In the genomic region with DNA sequence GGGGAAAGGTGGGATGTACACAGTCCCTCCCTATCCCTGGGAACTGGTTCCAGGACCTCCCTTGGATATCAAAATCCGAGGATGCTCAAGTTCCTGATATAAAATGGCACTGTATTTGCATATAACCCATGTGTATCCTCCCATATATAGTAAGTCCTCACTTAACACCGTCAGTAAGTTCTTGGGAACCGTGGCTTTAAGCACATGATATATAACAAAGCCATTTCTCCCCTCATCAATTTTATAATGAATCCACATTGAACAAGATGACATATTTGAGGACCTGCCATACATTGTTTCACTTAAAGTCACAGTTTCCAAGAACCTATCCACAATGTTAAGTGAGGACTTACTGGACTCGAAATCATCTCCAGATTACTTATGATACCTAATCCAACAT, we compare ENCODE assay signal across 19 cellular contexts. TPM values are rescaled to one million over a fixed set of nuclear protein-coding genes. Genes with fewer than 3 reads are reported as not detected.
DNase-seq lines count a peak whose midpoint lies in the region; ATAC-seq and TF ChIP-seq lines count a peak whose summit lies in the region.
"Had no signal": no experiment of that assay in that cellular context is flagged by ENCODE, and none has a peak within 500 bp of the region (broad histone marks: within the 10 kb centered on the region; RNA-seq: fewer than 3 reads in every experiment).

No MANE protein-coding gene starts in this region.

- H3K27ac Mint-ChIP-seq in CD4-positive, alpha-beta T cell: peak overlapping the region; percentile 2
- H3K27ac Mint-ChIP-seq in nephron: peak overlapping the region; percentile 53 to 70 (median 66)
- H3K27ac Mint-ChIP-seq: CD14-positive monocyte; CD4-positive, CD25-positive, alpha-beta regulatory T cell; CD8-positive, alpha-beta T cell had no signal

- POLR2A ChIA-PET in CD4-positive, alpha-beta T cell (lab: Charles Lee): no interaction called here
- POLR2A ChIA-PET in HEK293 (lab: Yijun Ruan, JAX): no interaction called here

- intact Hi-C loops in CD4-positive, alpha-beta T cell (cut with DNase I, micrococcal nuclease): no loop called here
- intact Hi-C loops in thyroid gland (cut with DNase I): no loop called here
- intact Hi-C loops in left colon (cut with DNase I, micrococcal nuclease): no loop called here

- H3K9me3 ChIP-seq in CD4-positive, alpha-beta T cell (ENCODE audit: control insufficient read depth, low read length): no peaks in the 10 kb centered on the region
- H3K9me3 ChIP-seq in HEK293 (ENCODE audit: control insufficient read depth, insufficient read depth, low read depth, low read length): no peaks in the 10 kb centered on the region
- H3K9me3 ChIP-seq in thyroid gland: no peaks in the 10 kb centered on the region
- H3K9me3 ChIP-seq: BE2C, BLaER1, Caco-2 had no signal

- TF ChIP-seq POLR2A in thyroid gland (IDR thresholded peaks at IDR 0.05): no peak

- H3K4me3 ChIP-seq in HEK293 (ENCODE audit: low read depth, low read length) (no peak overlapping the region), thyroid gland (replicated peaks in 1 of 3) (no peak overlapping the region)
- H3K4me3 ChIP-seq: BLaER1 had no signal

- no peak for DNase-seq in CD4-positive, alpha-beta T cell
- no peak for DNase-seq in thyroid gland
- DNase-seq in HK-2 (ENCODE audit: unreplicated experiment): no peak
- no peak for DNase-seq in left colon
- DNase-seq: 8988T; ACHN; BE2C; Caco-2; Calu3; CD4-positive, CD25-positive, alpha-beta regulatory T cell; CD8-positive, alpha-beta T cell; DMS79 treated with DMSO at 0.1 percent for 48 hours; GF-D8 had no signal

- no peaks in the 10 kb centered on the region for H3K27me3 ChIP-seq in CD4-positive, alpha-beta T cell (ENCODE audit: control insufficient read depth, insufficient read depth, low read length)
- no peaks in the 10 kb centered on the region for H3K27me3 ChIP-seq in thyroid gland
- H3K27me3 ChIP-seq: BE2C had no signal

- no peak overlapping the region for H3K27ac ChIP-seq in CD4-positive, alpha-beta T cell (ENCODE audit: low read depth, low read length)
- H3K27ac ChIP-seq in HEK293 (ENCODE audit: extremely low read depth, low read depth, low read length) (no peak overlapping the region), thyroid gland (peak overlapping the region; percentile 75 to 95 (median 92))
- H3K27ac ChIP-seq: BLaER1 had no signal

- H3K36me3 ChIP-seq in HEK293 (ENCODE audit: control insufficient read depth in 2 of 2, insufficient read depth in 1 of 2, low read length in 2 of 2): no peaks in the 10 kb centered on the region
- H3K36me3 ChIP-seq in thyroid gland: no peaks in the 10 kb centered on the region
- H3K36me3 ChIP-seq: BE2C, BLaER1 had no signal

- WGBS in thyroid gland, 2 donors: 87 to 94% methylated on average over 4 of the region's 4 CpGs

- no peak for TF ChIP-seq CTCF in CD4-positive, alpha-beta T cell (IDR thresholded peaks at IDR 0.05)
- no peak for TF ChIP-seq CTCF in HEK293 (tag by site-specific recombination; IDR thresholded peaks at IDR 0.05)
- TF ChIP-seq CTCF in nephron (IDR thresholded peaks at IDR 0.05; ENCODE audit: unreplicated experiment in 3 of 3): no peak
- no peak for TF ChIP-seq CTCF in thyroid gland (IDR thresholded peaks at IDR 0.05)

- no peak overlapping the region for H3K4me3 Mint-ChIP-seq in CD4-positive, alpha-beta T cell
- H3K4me3 Mint-ChIP-seq in nephron: no peak overlapping the region
- H3K4me3 Mint-ChIP-seq: CD14-positive monocyte; CD4-positive, CD25-positive, alpha-beta regulatory T cell; CD8-positive, alpha-beta T cell had no signal

- no peak for ATAC-seq in CD4-positive, alpha-beta T cell (ENCODE audit: poor library complexity)
- no peak for ATAC-seq in GM18520 (IDR thresholded peaks at IDR 0.05; ENCODE audit: unreplicated experiment)
- ATAC-seq in GM21576 (IDR thresholded peaks at IDR 0.05; ENCODE audit: unreplicated experiment): no peak
- ATAC-seq in left colon: no peak
- ATAC-seq: CD8-positive, alpha-beta T cell had no signal

- H3K9me3 Mint-ChIP-seq in CD4-positive, alpha-beta T cell: no peaks in the 10 kb centered on the region
- H3K9me3 Mint-ChIP-seq in nephron: no peaks in the 10 kb centered on the region
- H3K9me3 Mint-ChIP-seq: CD4-positive, CD25-positive, alpha-beta regulatory T cell; CD8-positive, alpha-beta T cell had no signal

- CTCF ChIA-PET in CD4-positive, alpha-beta T cell (lab: Charles Lee): no interaction called here
- CTCF ChIA-PET in HEK293 (lab: Yijun Ruan, JAX): no interaction called here

- H3K4me1 Mint-ChIP-seq in CD4-positive, alpha-beta T cell (ENCODE audit: low read depth): peaks cover 51% of the 10 kb centered on the region
- H3K4me1 Mint-ChIP-seq in nephron: peaks cover 25% of the 10 kb centered on the region

- H3K36me3 Mint-ChIP-seq in CD4-positive, alpha-beta T cell (ENCODE audit: low read depth): no peaks in the 10 kb centered on the region
- H3K36me3 Mint-ChIP-seq in nephron (ENCODE audit: low read depth): no peaks in the 10 kb centered on the region
- H3K36me3 Mint-ChIP-seq: CD14-positive monocyte; CD4-positive, CD25-positive, alpha-beta regulatory T cell; CD8-positive, alpha-beta T cell had no signal

- no peaks in the 10 kb centered on the region for H3K27me3 Mint-ChIP-seq in CD4-positive, alpha-beta T cell
- H3K27me3 Mint-ChIP-seq in nephron (ENCODE audit: low read depth): peaks cover 4% of the 10 kb centered on the region

- H3K4me1 ChIP-seq in HEK293 (ENCODE audit: control insufficient read depth, insufficient read depth, low read length) (peaks cover 5% of the 10 kb centered on the region; the same call in 1 of the 2 replicates), thyroid gland (peaks cover 78 to 96% of the 10 kb centered on the region in 2 donors)
- H3K4me1 ChIP-seq: BE2C had no signal

TF ChIP-seq in HEK293, 187 proteins besides CTCF, POLR2A, EP300 and RAD21:
- TF ChIP-seq ZNF394 (tag by site-specific recombination; IDR thresholded peaks at IDR 0.05; ENCODE audit: borderline replicate concordance) (no peak), MEIS1 (CRISPR knock-in tag; IDR thresholded peaks at IDR 0.05; ENCODE audit: borderline replicate concordance) (no peak), ZNF664 (tag by site-specific recombination; IDR thresholded peaks at IDR 0.05) (peak; percentile 97)

RNA-seq across cellular contexts. Expression of gene CRYGN, which starts 5.4 kb away (rescaled TPM):
- total RNA-seq in CD4-positive, alpha-beta T cell: under 1 TPM in 1 of 2 experiments, not detected in 1; 0.14 TPM
- total RNA-seq in thyroid gland (10 to 100 TPM; 16.4 to 45.5 (median 24.5) TPM), left colon (under 1 TPM in 1 of 2 donors, not detected in 1; 0.15 TPM)
- total RNA-seq: Caco-2; Calu3; CD8-positive, alpha-beta T cell had no signal

RNA-seq across cellular contexts. Expression of gene WDR86, which starts 24.7 kb away (rescaled TPM):
- 1 to 10 TPM; 5.6 to 6.2 TPM for total RNA-seq in CD4-positive, alpha-beta T cell
- total RNA-seq in thyroid gland: 100 to 1,000 TPM in 3 of 4 donors, 10 to 100 TPM in 1; 99.5 to 203 (median 142) TPM
- 1 to 10 TPM in 1 of 2 donors, under 1 TPM in 1; 0.85 to 2.8 TPM for total RNA-seq in left colon
- total RNA-seq: Calu3 had no signal

Comparison
In these comparisons a context has a peak if more than half of its experiments do, and no peak if none do; other contexts are left out.
1. H3K27ac ChIP-seq: peak in thyroid gland (3 of 3); none in CD4-positive, alpha-beta T cell (single experiment) and HEK293 (single experiment).
2. RNA of gene CRYGN, which starts 5.4 kb away (total RNA-seq): 16.4 to 45.5 TPM in thyroid gland; 0.15 TPM in left colon and 0.14 TPM in CD4-positive, alpha-beta T cell; every median in the first group is over 10 times any median in the second.
3. RNA of gene WDR86, which starts 24.7 kb away (total RNA-seq): 99.5 to 203 TPM in thyroid gland; 5.6 to 6.2 TPM in CD4-positive, alpha-beta T cell and 0.85 to 2.8 TPM in left colon; every median in the first group is over 10 times any median in the second.